1 cellular context compared by ENCODE assay signal in genomic region chr21:38493549-38494253, GRCh38.
TF ChIP-seq lines count a peak whose summit lies in the region.

No MANE protein-coding gene starts in this region.

TF ChIP-seq in endothelial cell of umbilical vein, 7 proteins besides CTCF, POLR2A, EP300 and RAD21:
- TF ChIP-seq GATA2 (IDR thresholded peaks at IDR 0.05; ENCODE audit: insufficient read depth, insufficient read length, low read depth, low read length) (no peak), JUN (IDR thresholded peaks at IDR 0.05; ENCODE audit: borderline replicate concordance, insufficient read depth, insufficient read length, low read depth) (no peak), FOS (IDR thresholded peaks at IDR 0.05; ENCODE audit: borderline replicate concordance, insufficient read depth, low read length) (no peak), MAX (IDR thresholded peaks at IDR 0.05; ENCODE audit: insufficient read depth, insufficient read length) (no peak), MYC (IDR thresholded peaks at IDR 0.05; ENCODE audit: low read depth, low read length) (no peak), POLR2AphosphoS5 (IDR thresholded peaks at IDR 0.05; ENCODE audit: insufficient read depth, low read depth, low read length) (no peak), EZH2 (IDR thresholded peaks at IDR 0.05; ENCODE audit: borderline replicate concordance, low read depth, low read length, severe bottlenecking) (no peak)
